In genomic region chr2:71727562-71727961, GRCh38 we compare ENCODE assay signal across 22 cellular contexts.
"Had no signal": no experiment of that assay in that cellular context is flagged by ENCODE, and none has a peak within 500 bp of the region (broad histone marks: within the 10 kb centered on the region; RNA-seq: fewer than 3 reads in every experiment).

No MANE protein-coding gene starts in this region.

- H3K36me3 Mint-ChIP-seq: activated CD8-positive, alpha-beta memory T cell treated with anti-CD3 and anti-CD28 coated beads, Interleukin-2, amount 10 ng/mL, durations not matched to agents 7 days and 5 days; naive thymus-derived CD4-positive, alpha-beta T cell had no signal

- H3K4me3 ChIP-seq: esophagus muscularis mucosa, heart left ventricle, lower lobe of right lung had no signal

- H3K4me3 Mint-ChIP-seq: activated CD4-positive, alpha-beta T cell treated with anti-CD3 and anti-CD28 coated beads, Interleukin-2, amount 10 ng/mL, durations not matched to agents 7 days and 5 days; activated CD8-positive, alpha-beta memory T cell treated with anti-CD3 and anti-CD28 coated beads, Interleukin-2, amount 10 ng/mL, durations not matched to agents 7 days and 5 days; activated CD8-positive, alpha-beta T cell treated with anti-CD3 and anti-CD28 coated beads for 36 hours; activated naive CD8-positive, alpha-beta T cell treated with anti-CD3 and anti-CD28 coated beads, Interleukin-2, amount 50 U/mL, for 24 hours; dendritic cell treated with granulocyte-macrophage colony-stimulating factor and Interleukin-4, amounts not matched to agents 40 ng/mL and 50 ng/mL, for 4 days; naive thymus-derived CD4-positive, alpha-beta T cell; neural crest cell; T-helper 2 cell treated with Interferon-gamma antibody and Interleukin-4, amounts not matched to agents 5 μg/mL and 100 μg/mL, for 36 hours had no signal

- H3K27me3 Mint-ChIP-seq: activated CD4-positive, alpha-beta T cell treated with anti-CD3 and anti-CD28 coated beads, Interleukin-2, amount 10 ng/mL, durations not matched to agents 7 days and 5 days; activated CD8-positive, alpha-beta memory T cell treated with anti-CD3 and anti-CD28 coated beads, Interleukin-2, amount 10 ng/mL, durations not matched to agents 7 days and 5 days; activated naive CD8-positive, alpha-beta T cell treated with anti-CD3 and anti-CD28 coated beads, Interleukin-2, amount 50 U/mL, for 24 hours; dendritic cell treated with granulocyte-macrophage colony-stimulating factor and Interleukin-4, amounts not matched to agents 40 ng/mL and 50 ng/mL, for 4 days had no signal

- H3K4me1 Mint-ChIP-seq: activated CD4-positive, alpha-beta T cell treated with anti-CD3 and anti-CD28 coated beads, Interleukin-2, amount 10 ng/mL, durations not matched to agents 7 days and 5 days; activated CD8-positive, alpha-beta memory T cell treated with anti-CD3 and anti-CD28 coated beads, Interleukin-2, amount 10 ng/mL, durations not matched to agents 7 days and 5 days; activated naive CD8-positive, alpha-beta T cell treated with anti-CD3 and anti-CD28 coated beads, Interleukin-2, amount 50 U/mL, for 24 hours; naive thymus-derived CD4-positive, alpha-beta T cell; neural crest cell had no signal

- DNase-seq: activated CD4-positive, alpha-beta T cell treated with anti-CD3 and anti-CD28 coated beads, Interleukin-2, amount 10 ng/mL, durations not matched to agents 7 days and 5 days; activated CD4-positive, CD25-positive, alpha-beta regulatory T cell treated with anti-CD3 and anti-CD28 coated beads, Interleukin-2, amount 50 U/mL, for 72 hours; activated CD8-positive, alpha-beta memory T cell treated with anti-CD3 and anti-CD28 coated beads, Interleukin-2, amount 10 ng/mL, durations not matched to agents 7 days and 5 days; activated CD8-positive, alpha-beta T cell treated with anti-CD3 and anti-CD28 coated beads for 36 hours; activated gamma-delta T cell; activated naive CD4-positive, alpha-beta T cell treated with anti-CD3 and anti-CD28 coated beads, Interleukin-2, amount 50 U/mL, for 16 hours; activated naive CD8-positive, alpha-beta T cell treated with anti-CD3 and anti-CD28 coated beads, Interleukin-2, amount 50 U/mL, for 24 hours; activated T-cell treated with anti-CD3 and anti-CD28 coated beads for 4 hours; effector CD8-positive, alpha-beta T cell; heart left ventricle; lower lobe of right lung; naive thymus-derived CD4-positive, alpha-beta T cell; occipital lobe; posterior cingulate gyrus; stimulated activated CD4-positive, alpha-beta T cell treated with anti-CD3 and anti-CD28 coated beads, Interleukin-4, amount 100 ng/mL, for 1 hour; stimulated activated naive CD4-positive, alpha-beta T cell; WERI-Rb-1 had no signal

- H3K27me3 ChIP-seq: esophagus muscularis mucosa, heart left ventricle had no signal

- H3K27ac ChIP-seq: esophagus muscularis mucosa, heart left ventricle, lower lobe of right lung, WERI-Rb-1 had no signal

- H3K4me1 ChIP-seq: esophagus muscularis mucosa, lower lobe of right lung had no signal

- H3K27ac Mint-ChIP-seq: activated CD4-positive, alpha-beta T cell treated with anti-CD3 and anti-CD28 coated beads, Interleukin-2, amount 10 ng/mL, durations not matched to agents 7 days and 5 days; activated CD8-positive, alpha-beta memory T cell treated with anti-CD3 and anti-CD28 coated beads, Interleukin-2, amount 10 ng/mL, durations not matched to agents 7 days and 5 days; activated CD8-positive, alpha-beta T cell treated with anti-CD3 and anti-CD28 coated beads for 36 hours; activated naive CD8-positive, alpha-beta T cell treated with anti-CD3 and anti-CD28 coated beads, Interleukin-2, amount 50 U/mL, for 24 hours; dendritic cell treated with granulocyte-macrophage colony-stimulating factor and Interleukin-4, amounts not matched to agents 40 ng/mL and 50 ng/mL, for 4 days; naive thymus-derived CD4-positive, alpha-beta T cell; T-helper 2 cell treated with Interferon-gamma antibody and Interleukin-4, amounts not matched to agents 5 μg/mL and 100 μg/mL, for 36 hours had no signal

- H3K36me3 ChIP-seq: esophagus muscularis mucosa, heart left ventricle, lower lobe of right lung, WERI-Rb-1 had no signal

- ATAC-seq: activated CD8-positive, alpha-beta memory T cell treated with anti-CD3 and anti-CD28 coated beads, Interleukin-2, amount 10 ng/mL, durations not matched to agents 7 days and 5 days; activated CD8-positive, alpha-beta T cell treated with anti-CD3 and anti-CD28 coated beads for 36 hours; activated naive CD8-positive, alpha-beta T cell treated with anti-CD3 and anti-CD28 coated beads, Interleukin-2, amount 50 U/mL, for 24 hours; heart left ventricle; lower lobe of right lung; naive thymus-derived CD4-positive, alpha-beta T cell; sciatic nerve had no signal
